17 cellular contexts compared by ENCODE assay signal in genomic region chr16:34050787-34051320, GRCh38.
DNase-seq lines count a peak whose midpoint lies in the region; FAIRE-seq and TF ChIP-seq lines count a peak whose summit lies in the region.
"Had no signal": no experiment of that assay in that cellular context is flagged by ENCODE, and none has a peak within 500 bp of the region (broad histone marks: within the 10 kb centered on the region; RNA-seq: fewer than 3 reads in every experiment).

No MANE protein-coding gene starts in this region.

- H4K20me1 ChIP-seq in hepatocyte (ENCODE audit: insufficient read depth, poor library complexity, severe bottlenecking): no peaks in the 10 kb centered on the region
- H4K20me1 ChIP-seq: BLaER1 treated with 17β-estradiol and CSF1 and Interleukin-3, amounts not matched to agents 10 nM and 100 nM had no signal

- peak; percentile 3 for DNase-seq in BE2C
- DNase-seq in GM10248 (ENCODE audit: extremely low spot score): peak; percentile 3
- DNase-seq in kidney: peak; percentile 37
- DNase-seq in urothelium cell line (ENCODE audit: low spot score): peak; percentile 8
- DNase-seq in SHP77 treated with DMSO at 0.1 percent for 48 hours (lab: John Stamatoyannopoulos, UW): no peak
- no peak for DNase-seq in hepatocyte (ENCODE audit: low spot score)
- DNase-seq in HT-29 (ENCODE audit: low spot score): no peak
- DNase-seq: AML-193; CD4-positive, CD25-positive, alpha-beta regulatory T cell; DMS 273 treated with DMSO at 0.1 percent for 48 hours; DMS79; GM23248 had no signal

- H3K27me3 ChIP-seq in BE2C (no peaks in the 10 kb centered on the region), hepatocyte (no peaks in the 10 kb centered on the region)
- H3K27me3 ChIP-seq: BLaER1 treated with 17β-estradiol and CSF1 and Interleukin-3, amounts not matched to agents 10 nM and 100 nM had no signal

- H3K79me2 ChIP-seq in hepatocyte: no peaks in the 10 kb centered on the region

- no peak overlapping the region for H3K4me2 ChIP-seq in hepatocyte
- H3K4me2 ChIP-seq: BLaER1 treated with 17β-estradiol and CSF1 and Interleukin-3, amounts not matched to agents 10 nM and 100 nM had no signal

- H3K4me3 ChIP-seq in BE2C (ENCODE audit: low read depth, low read length): no peak overlapping the region
- no peak overlapping the region for H3K4me3 ChIP-seq in kidney (ENCODE audit: low read length in 2 of 2)
- H3K4me3 ChIP-seq in hepatocyte: no peak overlapping the region
- H3K4me3 ChIP-seq: BLaER1 treated with 17β-estradiol and CSF1 and Interleukin-3, amounts not matched to agents 10 nM and 100 nM; GM23248; K562 had no signal

- no peaks in the 10 kb centered on the region for H3K9me3 ChIP-seq in BE2C
- H3K9me3 ChIP-seq in kidney (ENCODE audit: control insufficient read depth in 1 of 2, low read length in 2 of 2): peaks cover 0 to 4% of the 10 kb centered on the region in 2 donors
- no peaks in the 10 kb centered on the region for H3K9me3 ChIP-seq in hepatocyte (ENCODE audit: low read depth)

- FAIRE-seq in kidney (lab: Jason Lieb, UNC): no peak
- no peak for FAIRE-seq in urothelium cell line (lab: Jason Lieb, UNC)
- FAIRE-seq: G401.6, H54, K562 had no signal

- POLR2A ChIA-PET in GM10248 (lab: Yijun Ruan, JAX): no interaction called here

- H3K27ac ChIP-seq in kidney (ENCODE audit: low read depth in 2 of 2, low read length in 2 of 2): no peak overlapping the region
- no peak overlapping the region for H3K27ac ChIP-seq in hepatocyte
- H3K27ac ChIP-seq: BLaER1 treated with 17β-estradiol and CSF1 and Interleukin-3, amounts not matched to agents 10 nM and 100 nM; GM23248; HL-60 had no signal

- H3K9me2 ChIP-seq in hepatocyte (replicated peaks; ENCODE audit: insufficient read depth): no peaks in the 10 kb centered on the region

- no peak overlapping the region for H2AFZ ChIP-seq in hepatocyte
- H2AFZ ChIP-seq: GM23248 had no signal

- 95% methylated on average over 26 of the region's 42 CpGs for WGBS in hepatocyte (ENCODE audit: low lambda C conversion rate, missing lambda C conversion rate)

- TF ChIP-seq CTCF in BE2C (IDR thresholded peaks at IDR 0.05; ENCODE audit: low read depth, low read length) (no peak), GM10248 (IDR thresholded peaks at IDR 0.05; ENCODE audit: control extremely low read depth, extremely low read depth, low read depth, missing control alignments) (no peak), kidney (IDR thresholded peaks at IDR 0.05; ENCODE audit: borderline replicate concordance, extremely low read depth, insufficient read depth) (no peak), hepatocyte (IDR thresholded peaks at IDR 0.05; ENCODE audit: poor library complexity) (no peak)

- no peak overlapping the region for H3K9ac ChIP-seq in kidney (ENCODE audit: low read length in 2 of 2)
- H3K9ac ChIP-seq: BLaER1 treated with 17β-estradiol and CSF1 and Interleukin-3, amounts not matched to agents 10 nM and 100 nM; GM23248 had no signal

- H3K4me1 ChIP-seq in BE2C (no peaks in the 10 kb centered on the region), kidney (ENCODE audit: control insufficient read depth in 1 of 2, insufficient read depth in 1 of 2, low read depth in 1 of 2, low read length in 2 of 2) (no peaks in the 10 kb centered on the region), hepatocyte (ENCODE audit: insufficient read depth) (no peaks in the 10 kb centered on the region)
- H3K4me1 ChIP-seq: BLaER1 treated with 17β-estradiol and CSF1 and Interleukin-3, amounts not matched to agents 10 nM and 100 nM had no signal

- intact Hi-C loops in kidney (cut with DNase I): no loop called here

- H3K36me3 ChIP-seq in BE2C (no peaks in the 10 kb centered on the region), kidney (ENCODE audit: control insufficient read depth in 1 of 2, insufficient read depth in 2 of 2, low read length in 2 of 2) (no peaks in the 10 kb centered on the region), hepatocyte (replicated peaks; ENCODE audit: insufficient read depth, low read depth) (no peaks in the 10 kb centered on the region)
- H3K36me3 ChIP-seq: BLaER1 treated with 17β-estradiol and CSF1 and Interleukin-3, amounts not matched to agents 10 nM and 100 nM had no signal

- CTCF ChIA-PET in GM10248 (lab: Yijun Ruan, JAX): no interaction called here

Comparison
In these comparisons a context has a peak if more than half of its experiments do, and no peak if none do; other contexts are left out.
1. DNase-seq: peak in BE2C (single experiment), GM10248 (single experiment), kidney (single experiment) and urothelium cell line (single experiment); none in SHP77 treated with DMSO at 0.1 percent for 48 hours (single experiment), hepatocyte (single experiment) and HT-29 (single experiment).